ENCODE assay signal across 18 cellular contexts in the genomic region with DNA sequence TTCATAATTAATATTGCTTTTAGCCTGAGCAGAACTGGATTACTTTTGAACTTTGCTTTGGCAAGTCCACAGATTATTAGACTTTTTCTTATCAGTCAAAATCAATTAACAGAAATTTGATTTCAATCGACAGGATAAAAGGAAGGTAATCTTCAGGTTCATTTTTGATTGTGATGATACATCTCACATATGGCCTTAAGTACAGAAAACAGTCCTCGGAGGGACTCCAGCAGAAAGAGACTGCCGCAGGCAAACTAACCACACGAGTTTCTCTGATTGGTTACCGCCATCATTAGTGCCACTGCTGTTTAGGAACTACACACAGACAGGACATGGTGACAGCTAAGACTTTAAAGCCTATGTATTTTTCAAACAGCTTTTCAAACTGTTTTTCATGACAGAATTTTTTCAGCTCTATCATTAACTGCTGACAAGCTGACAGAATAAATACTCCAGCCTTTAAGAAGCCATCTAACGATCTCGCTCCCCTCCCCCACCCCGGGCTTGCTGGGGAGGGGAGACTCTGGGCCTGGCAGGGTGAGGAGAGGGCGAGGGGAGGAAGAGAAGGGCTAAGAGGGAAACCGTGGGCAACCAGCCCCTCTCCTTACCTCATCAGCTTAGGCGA.
"Had no signal": no experiment of that assay in that cellular context is flagged by ENCODE, and none has a peak within 500 bp of the region (broad histone marks: within the 10 kb centered on the region; RNA-seq: fewer than 3 reads in every experiment).

No MANE protein-coding gene starts in this region.

- H3K27me3 ChIP-seq: colonic mucosa, foreskin keratinocyte, right atrium auricular region, stomach, transverse colon had no signal

- H3K27ac ChIP-seq: colonic mucosa, foreskin keratinocyte, right atrium auricular region, stomach, thoracic aorta had no signal

- H3K4me1 ChIP-seq: colonic mucosa, foreskin keratinocyte, right atrium auricular region had no signal

- H3K4me3 ChIP-seq: colonic mucosa, right atrium auricular region, stomach, thoracic aorta, transverse colon had no signal

- H3K36me3 ChIP-seq: colonic mucosa, right atrium auricular region, transverse colon had no signal

- H3K9me3 ChIP-seq: colonic mucosa, right atrium auricular region, stomach, thoracic aorta, transverse colon had no signal

- ATAC-seq: foreskin keratinocyte; left lobe of liver; naive thymus-derived CD4-positive, alpha-beta T cell; stimulated activated naive B cell treated with anti-CD40 and anti-IgM and Interleukin-4, amounts not matched to agents 10 μg/mL and 1 μg/mL and 100 μg/mL, for 72 hours had no signal

- DNase-seq: colonic mucosa; dermis blood vessel endothelial cell; foreskin keratinocyte; hippocampal formation; islet precursor cell; mammary epithelial cell; naive thymus-derived CD4-positive, alpha-beta T cell; nephron progenitor cell; posterior cingulate gyrus; stimulated activated CD4-positive, alpha-beta T cell treated with anti-CD3 and anti-CD28 coated beads, Interleukin-4, amount 100 ng/mL, for 1 hour; stimulated activated CD8-positive, alpha-beta memory T cell treated with anti-CD3 and anti-CD28 coated beads, Interleukin-4, amount 100 ng/mL, for 48 hours; stimulated activated naive B cell treated with anti-CD40 and anti-IgM and Interleukin-4, amounts not matched to agents 10 μg/mL and 1 μg/mL and 100 μg/mL, for 72 hours; stomach; substantia nigra; transverse colon had no signal
